21 cellular contexts compared by ENCODE assay signal in the genomic region with DNA sequence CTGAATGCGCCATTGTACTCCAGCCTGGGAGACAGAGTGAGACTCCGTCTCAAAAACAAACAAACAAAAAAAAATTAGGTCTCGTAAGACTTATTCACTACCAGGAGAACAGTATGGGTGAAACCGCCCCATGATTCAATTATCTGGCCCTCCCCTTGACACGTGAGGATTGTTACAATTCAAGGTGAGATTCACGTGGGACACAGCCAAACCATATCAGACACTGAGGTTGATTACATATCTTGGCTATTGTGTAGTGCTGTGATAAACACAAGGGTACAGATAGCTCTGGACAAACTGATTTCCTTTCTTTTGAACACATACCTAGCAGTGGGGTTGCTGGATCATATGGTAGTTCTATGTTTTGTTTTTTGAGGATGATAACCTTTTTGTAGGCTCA.
"Had no signal": no experiment of that assay in that cellular context is flagged by ENCODE, and none has a peak within 500 bp of the region (broad histone marks: within the 10 kb centered on the region; RNA-seq: fewer than 3 reads in every experiment).

No MANE protein-coding gene starts in this region.

- DNase-seq: activated B cell treated with CpG ODN at 0.5 μM for 24 hours; activated CD4-positive, alpha-beta T cell treated with anti-CD3 and anti-CD28 coated beads for 36 hours; activated CD4-positive, alpha-beta T cell treated with anti-CD3 and anti-CD28 coated beads, Interleukin-2, amount 50 U/mL, for 48 hours; activated naive CD4-positive, alpha-beta T cell treated with Interleukin-2 at 50 U/mL for 16 hours; activated T-cell treated with anti-CD3 and anti-CD28 coated beads, Interleukin-2, amount 50 U/mL, for 48 hours; amygdala; cortex of kidney; erythroblast; foreskin fibroblast; immature natural killer cell; lower lobe of right lung; pancreas; psoas muscle; T-helper 9 cell had no signal

- H3K4me1 Mint-ChIP-seq: activated CD4-positive, alpha-beta T cell treated with anti-CD3 and anti-CD28 coated beads for 36 hours had no signal

- H3K9me3 ChIP-seq: lower lobe of right lung, neutrophil, pancreas, psoas muscle, right atrium auricular region, tibial nerve had no signal

- H3K36me3 Mint-ChIP-seq: immature natural killer cell; mesothelial cell of epicardium; natural killer cell treated with Interleukin-12 subunit alpha and Interleukin-12 subunit beta and Interleukin-15 and Interleukin-18, amount 100 ng/mL, for 72 hours had no signal

- H3K4me3 ChIP-seq: lower lobe of right lung, pancreas, psoas muscle, right atrium auricular region, tibial nerve had no signal

- H3K27ac Mint-ChIP-seq: activated B cell treated with CpG ODN at 0.5 μM for 24 hours; activated CD4-positive, alpha-beta T cell treated with anti-CD3 and anti-CD28 coated beads for 36 hours; immature natural killer cell; mesothelial cell of epicardium; natural killer cell treated with Interleukin-12 subunit alpha and Interleukin-12 subunit beta and Interleukin-15 and Interleukin-18, amount 100 ng/mL, for 72 hours; stimulated activated naive CD8-positive, alpha-beta T cell treated with anti-CD3 and anti-CD28 coated beads, Interleukin-15, Interleukin-2, amounts not matched to agents 100 ng/mL and 50 ng/mL, for 24 hours had no signal

- ATAC-seq: activated CD4-positive, alpha-beta T cell treated with anti-CD3 and anti-CD28 coated beads for 36 hours; left lobe of liver; lower lobe of right lung; natural killer cell treated with Interleukin-12 subunit alpha and Interleukin-12 subunit beta and Interleukin-15 and Interleukin-18, amount 100 ng/mL, for 72 hours; pancreas; psoas muscle had no signal

- H3K4me3 Mint-ChIP-seq: activated B cell treated with CpG ODN at 0.5 μM for 24 hours; activated CD4-positive, alpha-beta T cell treated with anti-CD3 and anti-CD28 coated beads for 36 hours; immature natural killer cell; mesothelial cell of epicardium; natural killer cell treated with Interleukin-12 subunit alpha and Interleukin-12 subunit beta and Interleukin-15 and Interleukin-18, amount 100 ng/mL, for 72 hours; stimulated activated naive CD8-positive, alpha-beta T cell treated with anti-CD3 and anti-CD28 coated beads, Interleukin-15, Interleukin-2, amounts not matched to agents 100 ng/mL and 50 ng/mL, for 24 hours had no signal

- H3K27ac ChIP-seq: lower lobe of right lung, neutrophil, pancreas, psoas muscle, right atrium auricular region, tibial nerve had no signal

- H3K9me3 Mint-ChIP-seq: activated B cell treated with CpG ODN at 0.5 μM for 24 hours; immature natural killer cell; mesothelial cell of epicardium; natural killer cell treated with Interleukin-12 subunit alpha and Interleukin-12 subunit beta and Interleukin-15 and Interleukin-18, amount 100 ng/mL, for 72 hours; stimulated activated naive CD8-positive, alpha-beta T cell treated with anti-CD3 and anti-CD28 coated beads, Interleukin-15, Interleukin-2, amounts not matched to agents 100 ng/mL and 50 ng/mL, for 24 hours had no signal

- H3K36me3 ChIP-seq: lower lobe of right lung, neutrophil, pancreas, right atrium auricular region, tibial nerve had no signal

- H3K27me3 ChIP-seq: pancreas, right atrium auricular region, tibial nerve had no signal
